Comparison of ENCODE assay signal across 8 cellular contexts in genomic region chr4:103199009-103199408, GRCh38. TPM values are rescaled to one million over a fixed set of nuclear protein-coding genes. Genes with fewer than 3 reads are reported as not detected.
DNase-seq lines count a peak whose midpoint lies in the region; ATAC-seq, FAIRE-seq and TF ChIP-seq lines count a peak whose summit lies in the region.

No MANE protein-coding gene starts in this region.

- H3K27ac ChIP-seq in A549 (peak overlapping the region; percentile 84 to 90; a peak in 4 of 6 replicates), WERI-Rb-1 (no peak overlapping the region)

- H3K36me3 Mint-ChIP-seq in IgD-negative memory B cell: no peaks in the 10 kb centered on the region
- peaks cover 4% of the 10 kb centered on the region for H3K36me3 Mint-ChIP-seq in central memory CD8-positive, alpha-beta T cell (ENCODE audit: insufficient read depth)
- H3K36me3 Mint-ChIP-seq in natural killer cell: no peaks in the 10 kb centered on the region

- FAIRE-seq in A549 (lab: Jason Lieb, UNC): no peak

- DNase-seq in A549 (ENCODE audit: low read depth in 1 of 2, low spot score in 1 of 2) (no peak), natural killer cell (no peak), WERI-Rb-1 (no peak), SW 1271 (lab: John Stamatoyannopoulos, UW) (no peak)
- no peak for DNase-seq in central memory CD8-positive, alpha-beta T cell (ENCODE audit: low spot score in 2 of 2)
- no peak for DNase-seq in activated CD4-positive, alpha-beta T cell treated with anti-CD3 and anti-CD28 coated beads for 4 hours

- TF ChIP-seq POLR2A in A549 (IDR thresholded peaks at IDR 0.05; ENCODE audit: low read length): no peak

- CTCF ChIA-PET in A549 (lab: Yijun Ruan, JAX): interaction anchor here (0.6 to 1.1 kb wide), 2 partner anchors 546 to 587 kb away, joined by 3 read pairs; no protein-coding TSS in a partner anchor

- H3K4me1 Mint-ChIP-seq in IgD-negative memory B cell (peaks cover 7 to 12% (median 9%) of the 10 kb centered on the region in 3 donors), natural killer cell (peaks cover 14 to 19% of the 10 kb centered on the region in 2 donors)
- H3K4me1 Mint-ChIP-seq in central memory CD8-positive, alpha-beta T cell: peaks cover 10% of the 10 kb centered on the region

- TF ChIP-seq EP300 in A549 (IDR thresholded peaks at IDR 0.05): no peak

- H3K36me3 ChIP-seq in WERI-Rb-1: peaks cover 29% of the 10 kb centered on the region

- no peaks in the 10 kb centered on the region for H3K9me3 Mint-ChIP-seq in IgD-negative memory B cell
- H3K9me3 Mint-ChIP-seq in central memory CD8-positive, alpha-beta T cell: no peaks in the 10 kb centered on the region
- no peaks in the 10 kb centered on the region for H3K9me3 Mint-ChIP-seq in natural killer cell

- H3K27me3 ChIP-seq in WERI-Rb-1 (ENCODE audit: insufficient read depth, low read depth, severe bottlenecking): no peaks in the 10 kb centered on the region

- POLR2A ChIA-PET in A549 (lab: Yijun Ruan, JAX): no interaction called here

- intact Hi-C loops in natural killer cell (cut with micrococcal nuclease): no loop called here

- H3K4me3 Mint-ChIP-seq in IgD-negative memory B cell (peak overlapping the region; percentile 90 to 95 (median 92)), natural killer cell (peak overlapping the region; percentile 88)
- H3K4me3 Mint-ChIP-seq in central memory CD8-positive, alpha-beta T cell: peak overlapping the region; percentile 94

- 74% methylated on average over 9 of the region's 9 CpGs for WGBS in A549 (ENCODE audit: missing lambda C conversion rate)

- ATAC-seq in A549: no peak; a peak in 2 of 6 replicates
- ATAC-seq in central memory CD8-positive, alpha-beta T cell (replicated peaks; ENCODE audit: extremely low read depth, poor library complexity, severe bottlenecking): no peak
- no peak for ATAC-seq in natural killer cell
- ATAC-seq in GM18519 (IDR thresholded peaks at IDR 0.05; ENCODE audit: low FRiP score, unreplicated experiment): no peak

- H3K27me3 Mint-ChIP-seq in IgD-negative memory B cell: peaks cover 4% of the 10 kb centered on the region
- H3K27me3 Mint-ChIP-seq in central memory CD8-positive, alpha-beta T cell: peaks cover 10% of the 10 kb centered on the region
- peaks cover 9 to 14% of the 10 kb centered on the region in 2 donors for H3K27me3 Mint-ChIP-seq in natural killer cell (ENCODE audit: low read depth in 2 of 2)

- H3K4me1 ChIP-seq in A549: peaks cover 9% of the 10 kb centered on the region; the same call in 2 of the 3 replicates

- TF ChIP-seq CTCF in A549 (IDR thresholded peaks at IDR 0.05) (no peak), natural killer cell (IDR thresholded peaks at IDR 0.05) (no peak), WERI-Rb-1 (IDR thresholded peaks at IDR 0.05; ENCODE audit: low read depth, low read length) (no peak)

- H3K4me2 ChIP-seq in A549: peak overlapping the region; percentile 75

- TF ChIP-seq RAD21 in A549 (conservative IDR thresholded peaks at IDR 0.05 in 1 of 2, IDR thresholded peaks at IDR 0.05 in 1 of 2): no peak

- H3K4me3 ChIP-seq in A549 (peak overlapping the region; percentile 93), WERI-Rb-1 (ENCODE audit: low read depth, low read length) (no peak overlapping the region)

- H3K27ac Mint-ChIP-seq in IgD-negative memory B cell (peak overlapping the region; percentile 82 to 97 (median 93)), natural killer cell (peak overlapping the region; percentile 86 to 98)
- no peak overlapping the region for H3K27ac Mint-ChIP-seq in central memory CD8-positive, alpha-beta T cell (ENCODE audit: low read depth)

- no peaks in the 10 kb centered on the region for H3K9me3 ChIP-seq in A549
- H3K9me3 ChIP-seq in WERI-Rb-1 (ENCODE audit: severe bottlenecking): no peaks in the 10 kb centered on the region

TF ChIP-seq in A549, 52 proteins besides CTCF, POLR2A, EP300 and RAD21:
- no peak for TF ChIP-seq MAX (IDR thresholded peaks at IDR 0.05)
- TF ChIP-seq SMC3 (IDR thresholded peaks at IDR 0.05): no peak
- TF ChIP-seq HOXA7 (CRISPR knock-in tag; IDR thresholded peaks at IDR 0.05): no peak
- TF ChIP-seq NPAS2 (CRISPR knock-in tag; IDR thresholded peaks at IDR 0.05; ENCODE audit: borderline replicate concordance): no peak

RNA-seq across cellular contexts. Expression of gene CENPE, which starts 0.9 kb away (rescaled TPM):
- polyA plus RNA-seq in A549 (2011; rRNA removed) (7.8 and 15.9 TPM in 2 replicates), A549 (2017; fragmentation: RNase III; extraction: RNeasy Plus Mini Kit Qiagen cat#74134 plus additional on column Dnase treatment) (5.4 to 8.5 TPM (median 6.3 TPM) in 3 replicates), IgD-negative memory B cell (0.49 TPM)
- 1.3 and 1.6 TPM in 2 replicates for polyA plus RNA-seq in A549 (2012; cell fraction: cytosol; rRNA removed)
- polyA plus RNA-seq in A549 (2012; cell fraction: nucleus; rRNA removed): 1.7 and 2.1 TPM in 2 replicates
- polyA minus RNA-seq in A549 (2011; rRNA and poly(A)+ RNA removed): 3.9 and 5.2 TPM in 2 replicates
- 1 to 10 TPM; 2.7 to 6.9 (median 4.8) TPM for total RNA-seq in natural killer cell
